In genomic region chr1:27922272-27922671, GRCh38 we compare ENCODE assay signal across 30 cellular contexts. TPM values are rescaled to one million over a fixed set of nuclear protein-coding genes. Genes with fewer than 3 reads are reported as not detected.
"Had no signal": no experiment of that assay in that cellular context is flagged by ENCODE, and none has a peak within 500 bp of the region (broad histone marks: within the 10 kb centered on the region; RNA-seq: fewer than 3 reads in every experiment).

No MANE protein-coding gene starts in this region.

- H3K4me2 ChIP-seq: smooth muscle cell had no signal

- ATAC-seq: heart left ventricle; left ventricle myocardium superior; lower lobe of right lung; naive thymus-derived CD4-positive, alpha-beta T cell; natural killer cell treated with Interleukin-12 subunit alpha and Interleukin-12 subunit beta and Interleukin-15 and Interleukin-18, amount 100 ng/mL, for 72 hours; stimulated activated naive B cell treated with anti-CD40 and anti-IgM and Interleukin-4, amounts not matched to agents 10 μg/mL and 1 μg/mL and 100 μg/mL, for 72 hours; stimulated activated naive CD8-positive, alpha-beta T cell treated with anti-CD3 and anti-CD28 coated beads, Interleukin-15, Interleukin-2, amounts not matched to agents 100 U/mL and 50 U/mL, for 24 hours; upper lobe of right lung had no signal

- H3K36me3 ChIP-seq: heart left ventricle, lower lobe of right lung, ovary, prostate gland, sigmoid colon, stomach, thyroid gland, upper lobe of right lung had no signal

- H3K9me3 ChIP-seq: heart left ventricle, lower lobe of right lung, ovary, prostate gland, sigmoid colon, stomach, testis, thyroid gland, upper lobe of right lung had no signal

- H3K4me3 ChIP-seq: heart left ventricle, lower lobe of right lung, ovary, prostate gland, sigmoid colon, smooth muscle cell, stomach, testis, thyroid gland, upper lobe of right lung had no signal

- FAIRE-seq: islet of Langerhans, kidney had no signal

- H3K27me3 ChIP-seq: heart left ventricle, ovary, sigmoid colon, stomach, testis, thyroid gland, upper lobe of right lung had no signal

- H3K27ac ChIP-seq: heart left ventricle, lower lobe of right lung, ovary, prostate gland, sigmoid colon, stomach, testis, thyroid gland, upper lobe of right lung had no signal

- H3K4me1 ChIP-seq: heart left ventricle, lower lobe of right lung, prostate gland, sigmoid colon, stomach, testis, thyroid gland, upper lobe of right lung had no signal

- DNase-seq: glutamatergic neuron; heart left ventricle; hypothalamus; immature natural killer cell; kidney; left ventricle myocardium superior; lower lobe of right lung; mammary epithelial cell; mesenchymal stem cell; naive thymus-derived CD4-positive, alpha-beta T cell; ovary; posterior cingulate gyrus; retina; right cardiac atrium; stimulated activated CD4-positive, alpha-beta T cell treated with anti-CD3 and anti-CD28 coated beads, Interleukin-1b, Interleukin-23, amount 100 ng/mL, for 48 hours; stimulated activated CD4-positive, alpha-beta T cell treated with anti-CD3 and anti-CD28 coated beads, Interleukin-4, amount 100 ng/mL, for 1 hour; stimulated activated naive B cell treated with anti-CD40 and anti-IgM and Interleukin-4, amounts not matched to agents 10 μg/mL and 1 μg/mL and 100 μg/mL, for 72 hours; stimulated activated naive CD8-positive, alpha-beta T cell treated with anti-CD3 and anti-CD28 coated beads, Interleukin-15, Interleukin-2, amounts not matched to agents 100 U/mL and 50 U/mL, for 24 hours; stomach; testis; thyroid gland; trophoblast cell; upper lobe of right lung had no signal

RNA-seq across cellular contexts. Expression of gene SMPDL3B, which starts 12.5 kb away (rescaled TPM):
- total RNA-seq: left ventricle myocardium superior, myocyte, smooth muscle cell had no signal
- polyA plus RNA-seq: naive thymus-derived CD4-positive, alpha-beta T cell; neural cell had no signal

RNA-seq across cellular contexts. Expression of gene XKR8, which starts 37.5 kb away (rescaled TPM):
- polyA plus RNA-seq: neural cell had no signal
